27 cellular contexts compared by ENCODE assay signal in the genomic region with DNA sequence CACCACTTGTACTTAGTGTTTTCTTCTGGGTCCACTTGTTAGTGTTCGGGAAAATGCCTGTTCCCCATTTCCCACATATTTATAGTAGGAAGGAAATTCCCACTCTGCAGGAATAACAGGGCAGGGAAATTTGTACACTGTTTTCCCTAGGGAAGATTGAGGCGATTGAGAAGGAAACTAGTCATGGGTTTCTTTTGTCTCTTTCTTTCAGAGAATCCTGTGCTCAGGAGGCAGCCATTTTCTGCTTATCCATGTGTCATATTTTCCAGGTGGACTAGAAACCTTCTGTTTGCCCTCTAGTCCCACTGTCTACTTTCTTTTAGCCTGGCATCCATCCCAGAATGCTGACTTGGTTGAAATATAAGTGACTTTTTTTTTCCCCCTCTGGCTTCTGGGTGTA.
DNase-seq lines count a peak whose midpoint lies in the region; FAIRE-seq and TF ChIP-seq lines count a peak whose summit lies in the region.
"Had no signal": no experiment of that assay in that cellular context is flagged by ENCODE, and none has a peak within 500 bp of the region (broad histone marks: within the 10 kb centered on the region; RNA-seq: fewer than 3 reads in every experiment).

No MANE protein-coding gene starts in this region.

- no peak overlapping the region for H2BK120ac ChIP-seq in mesenchymal stem cell (ENCODE audit: low read depth, low read length)

- no peak overlapping the region for H3K4ac ChIP-seq in mesenchymal stem cell (ENCODE audit: low read depth in 1 of 2, low read length in 2 of 2)

- dilution Hi-C loops in mammary epithelial cell (cut with HindIII; ENCODE audit: low sequenced_read_pairs), result no loop called here
- dilution Hi-C loops in endothelial cell of umbilical vein (cut with MboI; ENCODE audit: extremely low pct_ligation_motif_present, low sequenced_read_pairs), result no loop called here

- H3K4me3 ChIP-seq in mammary epithelial cell (replicated peaks in 1 of 3; ENCODE audit: insufficient read depth in 1 of 3, low read depth in 2 of 3, low read length in 3 of 3), result no peak overlapping the region
- H3K4me3 ChIP-seq in breast epithelium, result no peak overlapping the region
- no peak overlapping the region for H3K4me3 ChIP-seq in endothelial cell of umbilical vein (replicated peaks in 1 of 3; ENCODE audit: insufficient read depth in 1 of 3, low read depth in 1 of 3, low read length in 3 of 3)
- no peak overlapping the region for H3K4me3 ChIP-seq in mesenchymal stem cell (ENCODE audit: insufficient read depth in 1 of 2, low read depth in 1 of 2, low read length in 2 of 2)
- H3K4me3 ChIP-seq: adrenal gland; BLaER1 treated with 17β-estradiol and CSF1 and Interleukin-3, amounts not matched to agents 10 nM and 100 nM; body of pancreas; lung; right atrium auricular region; thyroid gland had no signal

- H3K9me3 ChIP-seq in mammary epithelial cell (replicated peaks; ENCODE audit: insufficient read depth, low read length) (no peaks in the 10 kb centered on the region), breast epithelium (no peaks in the 10 kb centered on the region), endothelial cell of umbilical vein (replicated peaks; ENCODE audit: control insufficient read depth, insufficient read depth, low read length) (no peaks in the 10 kb centered on the region), mesenchymal stem cell (ENCODE audit: control insufficient read depth, low read length) (peaks cover 4% of the 10 kb centered on the region)
- H3K9me3 ChIP-seq: adrenal gland, body of pancreas, right atrium auricular region, thyroid gland had no signal

- H2AK5ac ChIP-seq in mesenchymal stem cell (ENCODE audit: low read length, severe bottlenecking), result no peak overlapping the region

- TF ChIP-seq POLR2A in breast epithelium (IDR thresholded peaks at IDR 0.05) (no peak), endothelial cell of umbilical vein (IDR thresholded peaks at IDR 0.05; ENCODE audit: low read depth, low read length) (no peak)

- no peaks in the 10 kb centered on the region for H3K79me1 ChIP-seq in mesenchymal stem cell (replicated peaks; ENCODE audit: low read length, poor library complexity, severe bottlenecking)

- no peaks in the 10 kb centered on the region for H3K36me3 ChIP-seq in mammary epithelial cell (ENCODE audit: insufficient read depth, low read length)
- no peaks in the 10 kb centered on the region for H3K36me3 ChIP-seq in breast epithelium
- H3K36me3 ChIP-seq in endothelial cell of umbilical vein (ENCODE audit: control insufficient read depth in 2 of 2, extremely low read depth in 1 of 2, insufficient read depth in 2 of 2, low read length in 2 of 2), result no peaks in the 10 kb centered on the region
- no peaks in the 10 kb centered on the region for H3K36me3 ChIP-seq in mesenchymal stem cell (ENCODE audit: control insufficient read depth in 1 of 2, insufficient read depth in 2 of 2, low read depth in 1 of 2, low read length in 2 of 2)
- H3K36me3 ChIP-seq: adrenal gland; BLaER1 treated with 17β-estradiol and CSF1 and Interleukin-3, amounts not matched to agents 10 nM and 100 nM; right atrium auricular region; thyroid gland had no signal

- H3K18ac ChIP-seq in mesenchymal stem cell (ENCODE audit: low read depth in 1 of 2, low read length in 2 of 2), result no peak overlapping the region

- no peak overlapping the region for H3K23ac ChIP-seq in mesenchymal stem cell (ENCODE audit: low read length in 2 of 2)

- H2BK15ac ChIP-seq in mesenchymal stem cell (ENCODE audit: low read depth, poor library complexity, severe bottlenecking), result no peak overlapping the region

- H3K27ac ChIP-seq in mammary epithelial cell (ENCODE audit: insufficient read depth, low read depth, low read length) (no peak overlapping the region), breast epithelium (no peak overlapping the region), endothelial cell of umbilical vein (ENCODE audit: insufficient read depth, low read depth, low read length) (no peak overlapping the region), mesenchymal stem cell (ENCODE audit: low read length, poor library complexity, severe bottlenecking) (no peak overlapping the region)
- H3K27ac ChIP-seq: 22Rv1; adrenal gland; BLaER1 treated with 17β-estradiol and CSF1 and Interleukin-3, amounts not matched to agents 10 nM and 100 nM; body of pancreas; right atrium auricular region; thyroid gland had no signal

- no peak overlapping the region for H2BK5ac ChIP-seq in mesenchymal stem cell (ENCODE audit: low read depth, low read length, poor library complexity, severe bottlenecking)

- intact Hi-C loops in mammary epithelial cell (cut with micrococcal nuclease), result no loop called here
- intact Hi-C loops in breast epithelium (cut with DNase I; ENCODE audit: low total_unique reads), result no loop called here
- intact Hi-C loops in endothelial cell of umbilical vein (cut with micrococcal nuclease), result no loop called here

- CTCF ChIA-PET in mammary epithelial cell (lab: Charles Lee; ENCODE audit: low non-redundant PET) (no interaction called here), endothelial cell of umbilical vein (lab: Charles Lee) (no interaction called here)

- H3K4me1 ChIP-seq in mammary epithelial cell (ENCODE audit: insufficient read depth, low read length) (no peaks in the 10 kb centered on the region), breast epithelium (no peaks in the 10 kb centered on the region), endothelial cell of umbilical vein (ENCODE audit: control insufficient read depth, extremely low read depth, insufficient read depth, low read length) (no peaks in the 10 kb centered on the region), mesenchymal stem cell (ENCODE audit: control insufficient read depth, insufficient read depth, low read depth, low read length) (no peaks in the 10 kb centered on the region)
- H3K4me1 ChIP-seq: adrenal gland; BLaER1 treated with 17β-estradiol and CSF1 and Interleukin-3, amounts not matched to agents 10 nM and 100 nM; body of pancreas; right atrium auricular region; thyroid gland had no signal

- H3K79me2 ChIP-seq in mammary epithelial cell (ENCODE audit: insufficient read depth, low read length) (no peaks in the 10 kb centered on the region), endothelial cell of umbilical vein (ENCODE audit: control insufficient read depth, insufficient read depth, low read length) (no peaks in the 10 kb centered on the region)

- H2AFZ ChIP-seq in mammary epithelial cell (ENCODE audit: low read depth, low read length) (peak overlapping the region; percentile 17), endothelial cell of umbilical vein (ENCODE audit: low read depth, low read length) (peak overlapping the region; percentile 50), mesenchymal stem cell (ENCODE audit: low read depth, low read length) (no peak overlapping the region)

- no peak overlapping the region for H4K91ac ChIP-seq in mesenchymal stem cell (ENCODE audit: low read length)

- BruUV-seq in mammary epithelial cell (replicated peaks; lab: Mats Ljungman, UMichigan), result no TSS peak
- BruUV-seq in endothelial cell of umbilical vein (replicated peaks; lab: Mats Ljungman, UMichigan), result no TSS peak

- 65% methylated on average over 2 of the region's 2 CpGs for WGBS in mammary epithelial cell (ENCODE audit: low coverage, missing lambda C conversion rate)
- 50% methylated on average over 1 of the region's 2 CpGs for WGBS in mesenchymal stem cell

- H4K20me1 ChIP-seq in mammary epithelial cell (ENCODE audit: insufficient read depth, low read length) (no peaks in the 10 kb centered on the region), endothelial cell of umbilical vein (replicated peaks; ENCODE audit: control insufficient read depth, extremely low read depth, insufficient read depth, low read length) (no peaks in the 10 kb centered on the region)
- H4K20me1 ChIP-seq: BLaER1 treated with 17β-estradiol and CSF1 and Interleukin-3, amounts not matched to agents 10 nM and 100 nM had no signal

- TF ChIP-seq CTCF in mammary epithelial cell (conservative IDR thresholded peaks at IDR 0.05 in 1 of 2, IDR thresholded peaks at IDR 0.05 in 1 of 2; ENCODE audit: extremely low read depth in 1 of 2, insufficient read depth in 1 of 2, low read depth in 1 of 2, low read length in 2 of 2) (no peak), breast epithelium (IDR thresholded peaks at IDR 0.05) (no peak), endothelial cell of umbilical vein (IDR thresholded peaks at IDR 0.05; ENCODE audit: extremely low read depth in 1 of 2, insufficient read depth in 1 of 2, low read depth in 1 of 2, low read length in 2 of 2) (no peak)

- no peaks in the 10 kb centered on the region for H3K9me1 ChIP-seq in endothelial cell of umbilical vein (replicated peaks; ENCODE audit: control insufficient read depth, extremely low read depth, insufficient read depth, low read length)

- H3K4me2 ChIP-seq in mammary epithelial cell (ENCODE audit: insufficient read depth, low read depth, low read length) (no peak overlapping the region), endothelial cell of umbilical vein (ENCODE audit: insufficient read depth, low read length) (no peak overlapping the region), mesenchymal stem cell (ENCODE audit: low read length, poor library complexity, severe bottlenecking) (no peak overlapping the region)
- H3K4me2 ChIP-seq: BLaER1 treated with 17β-estradiol and CSF1 and Interleukin-3, amounts not matched to agents 10 nM and 100 nM had no signal

- H3K27me3 ChIP-seq in mammary epithelial cell (ENCODE audit: insufficient read depth, low read length), result no peaks in the 10 kb centered on the region
- no peaks in the 10 kb centered on the region for H3K27me3 ChIP-seq in breast epithelium
- no peaks in the 10 kb centered on the region for H3K27me3 ChIP-seq in endothelial cell of umbilical vein (ENCODE audit: control insufficient read depth in 2 of 2, insufficient read depth in 2 of 2, low read length in 2 of 2)
- H3K27me3 ChIP-seq in mesenchymal stem cell (ENCODE audit: control insufficient read depth in 1 of 2, insufficient read depth in 1 of 2, low read length in 2 of 2), result no peaks in the 10 kb centered on the region
- H3K27me3 ChIP-seq: adrenal gland; BLaER1 treated with 17β-estradiol and CSF1 and Interleukin-3, amounts not matched to agents 10 nM and 100 nM; body of pancreas; right atrium auricular region; thyroid gland had no signal

- FAIRE-seq in endothelial cell of umbilical vein (lab: Jason Lieb, UNC), result no peak
- FAIRE-seq: small intestine had no signal

- no peak overlapping the region for H2BK12ac ChIP-seq in mesenchymal stem cell (ENCODE audit: low read length in 2 of 2)

- H3K9ac ChIP-seq in mammary epithelial cell (ENCODE audit: insufficient read depth, low read length), result no peak overlapping the region
- no peak overlapping the region for H3K9ac ChIP-seq in endothelial cell of umbilical vein (replicated peaks; ENCODE audit: extremely low read depth, insufficient read depth, low read length)
- no peak overlapping the region for H3K9ac ChIP-seq in mesenchymal stem cell (ENCODE audit: low read length)
- H3K9ac ChIP-seq: BLaER1 treated with 17β-estradiol and CSF1 and Interleukin-3, amounts not matched to agents 10 nM and 100 nM had no signal

- DNase-seq in mammary epithelial cell (no peak), breast epithelium (ENCODE audit: low spot score in 2 of 2) (no peak), endothelial cell of umbilical vein (ENCODE audit: low read depth, low spot score) (peak; percentile 29), mesenchymal stem cell (peak; percentile 18), superior temporal gyrus (ENCODE audit: extremely low spot score) (no peak), H4 (ENCODE audit: low spot score) (no peak), KBM-7 (no peak), G401 (ENCODE audit: low spot score) (no peak)
- DNase-seq: activated CD4-positive, alpha-beta T cell treated with anti-CD3 and anti-CD28 coated beads for 4 hours; activated CD8-positive, alpha-beta T cell treated with anti-CD3 and anti-CD28 coated beads, Interleukin-2, amount 10 ng/mL, durations not matched to agents 7 days and 5 days; activated naive CD4-positive, alpha-beta T cell treated with anti-CD3 and anti-CD28 coated beads, Interleukin-2, amount 10 ng/mL, durations not matched to agents 7 days and 5 days; adrenal gland; body of pancreas; DMS153; effector CD4-positive, alpha-beta T cell; foreskin melanocyte; NCI-H1048; NCI-H1694; NCI-H446 treated with DMSO at 0.1 percent for 48 hours; NCI-H774; posterior cingulate gyrus; small intestine; thyroid gland had no signal

- POLR2A ChIA-PET in endothelial cell of umbilical vein (lab: Charles Lee), result no interaction called here

- in situ Hi-C loops in mammary epithelial cell (cut with MboI; ENCODE audit: low sequenced_read_pairs in 2 of 2), result no loop called here
- in situ Hi-C loops in KBM-7 (cut with MboI; ENCODE audit: low pct_unique_long_range_greater_than_20kb, low sequenced_read_pairs), result no loop called here
- in situ Hi-C loops in G401 (cut with HindIII; ENCODE audit: low sequenced_read_pairs), result no loop called here

- H3K14ac ChIP-seq in mesenchymal stem cell (ENCODE audit: low read length in 2 of 2), result no peak overlapping the region

- no peak overlapping the region for H4K8ac ChIP-seq in mesenchymal stem cell (ENCODE audit: low read length)

Comparison
In these comparisons a context has a peak if more than half of its experiments do, and no peak if none do; other contexts are left out.
1. DNase-seq: peak in endothelial cell of umbilical vein (single experiment) and mesenchymal stem cell (single experiment); none in mammary epithelial cell (single experiment), breast epithelium (0 of 2), superior temporal gyrus (single experiment), H4 (single experiment), KBM-7 (single experiment) and G401 (single experiment).